In the genomic region with DNA sequence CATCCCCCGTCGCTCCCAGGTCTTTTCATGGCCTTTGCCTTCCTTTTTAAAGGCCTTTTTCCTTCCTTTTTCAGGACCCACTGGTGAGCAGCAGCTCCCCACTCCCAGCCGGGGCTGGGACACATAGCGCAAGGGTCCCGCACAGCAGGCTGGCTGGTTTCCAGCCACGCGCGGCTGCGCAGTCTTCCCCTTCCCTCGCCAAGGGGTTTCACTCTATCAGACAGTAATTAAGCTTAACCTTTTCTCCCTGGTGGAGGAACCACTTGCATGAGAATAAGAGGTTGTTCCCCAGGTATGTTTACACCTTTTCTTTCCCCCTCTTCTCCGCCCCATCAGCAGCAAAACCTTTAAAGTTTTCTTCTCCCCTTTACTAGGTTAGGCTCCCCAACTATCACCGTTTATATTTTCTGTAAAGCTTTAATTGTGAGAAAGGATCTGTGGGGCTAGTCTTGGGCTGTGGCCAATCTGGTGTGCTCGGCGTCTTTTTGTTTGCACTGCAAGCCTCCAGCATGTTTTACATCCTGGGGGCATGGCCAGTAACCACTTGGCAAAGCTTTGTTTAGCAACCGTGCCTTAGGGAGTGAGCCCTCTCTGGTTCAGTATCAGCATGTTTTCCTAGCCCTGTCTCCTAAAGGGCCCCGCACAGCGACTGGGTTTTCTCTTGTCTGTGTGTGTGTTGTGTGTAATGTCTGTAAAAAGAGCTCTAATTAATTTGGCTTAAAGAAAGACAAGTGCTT, we compare ENCODE assay signal across 8 cellular contexts.
A peak's percentile ranks its signal among the peaks of the same experiment; 100 is the strongest.
DNase-seq lines count a peak whose midpoint lies in the region; ATAC-seq and TF ChIP-seq lines count a peak whose summit lies in the region.

No MANE protein-coding gene starts in this region.

- H3K9me3 ChIP-seq in Peyer's patch (no peaks in the 10 kb centered on the region), cardiac muscle cell (ENCODE audit: low read depth) (no peaks in the 10 kb centered on the region), Karpas-422 (ENCODE audit: low read length) (no peaks in the 10 kb centered on the region)

- peak overlapping the region; percentile 25 to 62 (median 29) for H3K27ac ChIP-seq in Peyer's patch
- H3K27ac ChIP-seq in cardiac muscle cell = no peak overlapping the region
- H3K27ac ChIP-seq in Karpas-422 (ENCODE audit: low read length) = no peak overlapping the region

- H3K36me3 ChIP-seq in Peyer's patch = no peaks in the 10 kb centered on the region
- no peaks in the 10 kb centered on the region for H3K36me3 ChIP-seq in cardiac muscle cell
- no peaks in the 10 kb centered on the region for H3K36me3 ChIP-seq in Karpas-422 (ENCODE audit: insufficient read depth, low read length)

- no peaks in the 10 kb centered on the region for H4K20me1 ChIP-seq in Karpas-422 (ENCODE audit: insufficient read depth, low read depth, low read length)

- H3K9ac ChIP-seq in Karpas-422 (ENCODE audit: low read length) = no peak overlapping the region

- peaks cover 0 to 7% (median 0%) of the 10 kb centered on the region in 4 donors for H3K4me1 ChIP-seq in Peyer's patch
- peaks cover 8% of the 10 kb centered on the region for H3K4me1 ChIP-seq in cardiac muscle cell (ENCODE audit: low read depth)
- H3K4me1 ChIP-seq in Karpas-422 (ENCODE audit: low read length) = peaks cover 21% of the 10 kb centered on the region

- intact Hi-C loops in sciatic nerve (cut with DNase I) = no loop called here

- H3K79me2 ChIP-seq in Karpas-422 (ENCODE audit: low read length) = no peaks in the 10 kb centered on the region

- H3K4me2 ChIP-seq in Karpas-422 (ENCODE audit: low read depth, low read length, poor library complexity, severe bottlenecking) = no peak overlapping the region

- no peaks in the 10 kb centered on the region for H3K9me2 ChIP-seq in Karpas-422 (replicated peaks; ENCODE audit: insufficient read depth, low read length)

- ATAC-seq in sciatic nerve (peak; percentile 75), HG02798 (IDR thresholded peaks at IDR 0.05; ENCODE audit: poor library complexity, unreplicated experiment) (no peak), HG03045 (IDR thresholded peaks at IDR 0.05; ENCODE audit: unreplicated experiment) (no peak)

- no peaks in the 10 kb centered on the region for H3K27me3 ChIP-seq in Peyer's patch
- H3K27me3 ChIP-seq in cardiac muscle cell = no peaks in the 10 kb centered on the region
- no peaks in the 10 kb centered on the region for H3K27me3 ChIP-seq in Karpas-422 (ENCODE audit: low read length)

- no peak for TF ChIP-seq POLR2A in Peyer's patch (IDR thresholded peaks at IDR 0.05)

- TF ChIP-seq CTCF in Peyer's patch (IDR thresholded peaks at IDR 0.05) (no peak), cardiac muscle cell (IDR thresholded peaks at IDR 0.05; ENCODE audit: low read depth, low read length) (no peak)

- H2AFZ ChIP-seq in Karpas-422 (ENCODE audit: low read length) = no peak overlapping the region

- DNase-seq in H4 (ENCODE audit: low spot score) (peak; percentile 76), Peyer's patch (no peak), cardiac muscle cell (ENCODE audit: low read depth in 1 of 2, low spot score in 1 of 2) (peak; percentile 54 to 75), sciatic nerve (ENCODE audit: low spot score) (no peak), NCI-H524 (lab: John Stamatoyannopoulos, UW) (no peak), Karpas-422 (no peak)

- H3K4me3 ChIP-seq in Peyer's patch (peak overlapping the region in 3 of 4 donors; percentile 8 to 33 (median 28)), cardiac muscle cell (peak overlapping the region; percentile 5), Karpas-422 (ENCODE audit: low read length) (no peak overlapping the region)

Comparison
In these comparisons a context has a peak if more than half of its experiments do, and no peak if none do; other contexts are left out.
1. DNase-seq: peak in H4 (single experiment) and cardiac muscle cell (2 of 2); none in Peyer's patch (0 of 3), sciatic nerve (single experiment), NCI-H524 (0 of 2) and Karpas-422 (single experiment).
2. H3K27ac ChIP-seq: peak in Peyer's patch (4 of 4); none in cardiac muscle cell (single experiment) and Karpas-422 (single experiment).